ENCODE assay signal across 1 cellular context in the genomic region with DNA sequence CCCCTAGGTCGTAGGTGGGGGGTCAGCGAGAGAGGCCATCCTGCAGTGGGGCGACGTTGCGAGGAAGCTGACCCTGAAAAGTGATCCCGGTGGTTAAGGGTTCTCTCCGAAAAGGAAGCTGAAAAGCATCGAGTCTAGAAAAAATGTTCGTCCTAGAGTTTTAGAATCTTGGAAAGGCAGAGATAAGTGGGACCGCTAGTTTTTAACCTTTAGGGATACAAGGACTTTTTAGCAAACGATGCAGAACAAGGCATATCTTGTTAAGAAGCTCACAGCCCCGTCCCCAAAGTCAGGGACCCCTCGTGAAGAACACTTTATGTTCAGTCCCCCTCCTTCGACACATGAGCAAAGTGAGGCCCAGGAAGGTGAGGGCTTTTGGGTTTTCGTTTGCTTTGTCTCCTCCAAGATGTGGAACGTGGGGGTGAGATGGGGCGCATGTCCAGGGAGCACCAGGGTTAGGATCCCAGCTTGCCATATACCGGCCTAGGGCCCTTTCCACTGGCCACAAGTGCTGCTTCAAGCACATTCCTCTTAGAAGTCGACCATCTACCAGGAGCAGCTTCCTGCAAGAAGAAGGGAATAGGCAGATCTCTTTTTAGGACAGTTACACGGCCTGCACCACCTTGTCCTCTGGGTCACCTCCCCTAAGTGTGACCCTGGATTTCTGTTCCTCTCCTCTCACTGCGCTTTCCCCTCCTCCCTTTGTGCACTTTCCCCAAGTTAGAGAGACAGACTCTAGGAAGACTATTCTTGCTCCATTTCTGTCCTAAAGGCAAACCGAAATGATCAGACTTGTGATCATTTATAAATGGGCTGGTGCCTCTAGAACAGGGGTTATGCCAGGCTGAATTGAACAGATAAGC.
TF ChIP-seq lines count a peak whose summit lies in the region.

No MANE protein-coding gene starts in this region.

TF ChIP-seq in HCT116, 20 proteins besides CTCF, POLR2A, EP300 and RAD21 (continued from another document):
- no peak for TF ChIP-seq ELF1 (IDR thresholded peaks at IDR 0.05; ENCODE audit: borderline replicate concordance, low read depth)
- TF ChIP-seq EZH2 (IDR thresholded peaks at IDR 0.05), result no peak
- TF ChIP-seq CBX3 (IDR thresholded peaks at IDR 0.05; ENCODE audit: low read depth), result no peak
- TF ChIP-seq ZFX (IDR thresholded peaks at IDR 0.05), result no peak
- TF ChIP-seq POLR2AphosphoS5 (IDR thresholded peaks at IDR 0.05; ENCODE audit: low read depth, low read length), result no peak
- TF ChIP-seq FOSL1 (IDR thresholded peaks at IDR 0.05; ENCODE audit: low read depth), result no peak
- no peak for TF ChIP-seq SIN3A (IDR thresholded peaks at IDR 0.05; ENCODE audit: low read depth)
- TF ChIP-seq, protein P1, sequence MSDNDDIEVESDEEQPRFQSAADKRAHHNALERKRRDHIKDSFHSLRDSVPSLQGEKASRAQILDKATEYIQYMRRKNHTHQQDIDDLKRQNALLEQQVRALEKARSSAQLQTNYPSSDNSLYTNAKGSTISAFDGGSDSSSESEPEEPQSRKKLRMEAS (IDR thresholded peaks at IDR 0.05), result no peak
- TF ChIP-seq SP1 (IDR thresholded peaks at IDR 0.05; ENCODE audit: low read depth), result no peak
- TF ChIP-seq EZH2phosphoT487 (IDR thresholded peaks at IDR 0.05; ENCODE audit: borderline replicate concordance), result no peak
- TF ChIP-seq, protein P2, sequence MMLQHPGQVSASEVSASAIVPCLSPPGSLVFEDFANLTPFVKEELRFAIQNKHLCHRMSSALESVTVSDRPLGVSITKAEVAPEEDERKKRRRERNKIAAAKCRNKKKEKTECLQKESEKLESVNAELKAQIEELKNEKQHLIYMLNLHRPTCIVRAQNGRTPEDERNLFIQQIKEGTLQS (IDR thresholded peaks at IDR 0.05), result no peak
- no peak for TF ChIP-seq ZNF274 (IDR thresholded peaks at IDR 0.05; ENCODE audit: low read depth, low read length)
